ENCODE assay signal across 8 cellular contexts in the genomic region with DNA sequence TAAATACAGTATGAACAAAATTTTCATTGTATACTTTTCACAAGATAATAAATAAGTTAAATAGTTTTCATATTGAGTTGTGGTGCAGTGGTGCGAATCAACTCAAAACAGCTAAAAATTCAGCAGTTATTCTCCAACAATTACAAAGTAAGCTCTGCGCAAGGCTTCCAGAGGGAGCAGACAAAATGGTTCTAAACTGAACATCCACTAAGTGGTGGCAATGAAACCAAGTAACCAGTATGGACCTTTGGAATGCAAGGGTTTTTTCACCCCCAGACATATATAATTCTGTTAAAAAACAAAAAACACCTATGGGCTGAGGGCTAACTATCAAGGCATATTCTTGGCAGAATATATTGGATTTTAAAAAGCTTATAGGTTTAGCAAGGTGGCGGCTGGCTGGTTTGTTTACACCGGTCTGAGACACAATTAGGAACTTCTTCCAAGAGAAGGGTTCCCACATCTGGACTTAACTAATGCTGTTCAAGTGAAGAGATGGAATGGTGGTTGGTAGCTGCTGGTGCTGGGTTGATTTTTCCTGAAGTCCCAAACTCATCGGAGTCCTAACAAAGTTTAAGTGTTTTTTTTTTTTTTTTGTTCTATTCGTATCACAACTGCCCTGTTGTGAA. TPM values are rescaled to one million over a fixed set of nuclear protein-coding genes. Genes with fewer than 3 reads are reported as not detected.
DNase-seq lines count a peak whose midpoint lies in the region; ATAC-seq and TF ChIP-seq lines count a peak whose summit lies in the region.

No MANE protein-coding gene starts in this region.

- peaks cover 17% of the 10 kb centered on the region for H3K36me3 ChIP-seq in Karpas-422 (ENCODE audit: insufficient read depth, low read length)
- peaks cover 11% of the 10 kb centered on the region for H3K36me3 ChIP-seq in mammary epithelial cell (ENCODE audit: insufficient read depth, low read length)
- H3K36me3 ChIP-seq in uterus = no peaks in the 10 kb centered on the region

- H3K9ac ChIP-seq in Karpas-422 (ENCODE audit: low read length) = peak overlapping the region; percentile 98
- H3K9ac ChIP-seq in mammary epithelial cell (ENCODE audit: insufficient read depth, low read length) = peak overlapping the region; percentile 95

- peak overlapping the region; percentile 98 for H3K4me2 ChIP-seq in Karpas-422 (ENCODE audit: low read depth, low read length, poor library complexity, severe bottlenecking)
- H3K4me2 ChIP-seq in mammary epithelial cell (ENCODE audit: insufficient read depth, low read depth, low read length) = peak overlapping the region; percentile 81

- H3K4me3 Mint-ChIP-seq in memory B cell = peak overlapping the region; percentile 97

- TF ChIP-seq POLR2A in uterus (IDR thresholded peaks at IDR 0.05) = no peak

- no TSS peak for BruUV-seq in mammary epithelial cell (replicated peaks; lab: Mats Ljungman, UMichigan)

- peaks cover 73% of the 10 kb centered on the region for H3K4me1 ChIP-seq in Karpas-422 (ENCODE audit: low read length)
- peaks cover 48% of the 10 kb centered on the region for H3K4me1 ChIP-seq in mammary epithelial cell (ENCODE audit: insufficient read depth, low read length)
- H3K4me1 ChIP-seq in uterus = peaks cover 0 to 10% of the 10 kb centered on the region in 2 donors

- TF ChIP-seq CTCF in AG09309 (IDR thresholded peaks at IDR 0.05; ENCODE audit: control insufficient read depth, insufficient read depth, low read depth, low read length, missing control alignments) (no peak), mammary epithelial cell (conservative IDR thresholded peaks at IDR 0.05 in 1 of 2, IDR thresholded peaks at IDR 0.05 in 1 of 2; ENCODE audit: extremely low read depth in 1 of 2, insufficient read depth in 1 of 2, low read depth in 1 of 2, low read length in 2 of 2) (no peak), uterus (IDR thresholded peaks at IDR 0.05) (no peak), GM20000 (IDR thresholded peaks at IDR 0.05; ENCODE audit: extremely low read depth, missing control alignments) (no peak)

- CTCF ChIA-PET in mammary epithelial cell (lab: Charles Lee; ENCODE audit: low non-redundant PET) = no interaction called here

- H3K27ac ChIP-seq in Karpas-422 (ENCODE audit: low read length) (peak overlapping the region; percentile 97), mammary epithelial cell (ENCODE audit: insufficient read depth, low read depth, low read length) (peak overlapping the region; percentile 88), uterus (peak overlapping the region; percentile 98 to 99)

- no peaks in the 10 kb centered on the region for H3K9me3 Mint-ChIP-seq in memory B cell

- H3K27me3 Mint-ChIP-seq in memory B cell = no peaks in the 10 kb centered on the region

- peaks cover 42% of the 10 kb centered on the region for H3K4me1 Mint-ChIP-seq in memory B cell

- intact Hi-C loops in mammary epithelial cell (cut with micrococcal nuclease) = loop anchor here (1.0 to 5.0 kb wide), 4 partner anchors 55 to 248 kb away; no protein-coding TSS in a partner anchor
- intact Hi-C loops in uterus (cut with DNase I; ENCODE audit: low total_unique reads) = loop anchor here (5.0 to 10.0 kb wide), 3 partner anchors 201 to 261 kb away; no protein-coding TSS in a partner anchor

- in situ Hi-C loops in mammary epithelial cell (cut with MboI; ENCODE audit: low sequenced_read_pairs in 2 of 2) = loop anchor here (10.0 kb wide), 3 partner anchors 69 to 369 kb away; no protein-coding TSS in a partner anchor

- H2AFZ ChIP-seq in Karpas-422 (ENCODE audit: low read length) (no peak overlapping the region), mammary epithelial cell (ENCODE audit: low read depth, low read length) (no peak overlapping the region)

- peaks cover 45% of the 10 kb centered on the region for H3K79me2 ChIP-seq in Karpas-422 (ENCODE audit: low read length)
- H3K79me2 ChIP-seq in mammary epithelial cell (ENCODE audit: insufficient read depth, low read length) = peaks cover 67% of the 10 kb centered on the region

- 2% methylated on average over 6 of the region's 6 CpGs for WGBS in mammary epithelial cell (ENCODE audit: low coverage, missing lambda C conversion rate)

- dilution Hi-C loops in mammary epithelial cell (cut with HindIII; ENCODE audit: low sequenced_read_pairs) = loop anchor here (5.0 kb wide), 4 partner anchors 101 to 391 kb away; no protein-coding TSS in a partner anchor

- ATAC-seq in memory B cell (ENCODE audit: low read depth) (no peak), HG03108 (IDR thresholded peaks at IDR 0.05; ENCODE audit: unreplicated experiment) (no peak)

- H3K27me3 ChIP-seq in Karpas-422 (ENCODE audit: low read length) = no peaks in the 10 kb centered on the region
- no peaks in the 10 kb centered on the region for H3K27me3 ChIP-seq in mammary epithelial cell (ENCODE audit: insufficient read depth, low read length)
- H3K27me3 ChIP-seq in uterus = no peaks in the 10 kb centered on the region

- H3K27ac Mint-ChIP-seq in memory B cell = peak overlapping the region; percentile 95

- DNase-seq in AG09309 (ENCODE audit: low read depth) = no peak
- no peak for DNase-seq in Karpas-422
- peak; percentile 28 for DNase-seq in mammary epithelial cell
- no peak for DNase-seq in memory B cell (ENCODE audit: low spot score in 2 of 2)
- DNase-seq in uterus = no peak
- no peak for DNase-seq in GM19238 (ENCODE audit: insufficient read length, low spot score)
- no peak for DNase-seq in GM20000 (ENCODE audit: low spot score)

- peak overlapping the region; percentile 72 for H3K4me3 ChIP-seq in AG09309 (ENCODE audit: control insufficient read depth, low read depth, low read length)
- H3K4me3 ChIP-seq in Karpas-422 (ENCODE audit: low read length) = peak overlapping the region; percentile 90
- H3K4me3 ChIP-seq in mammary epithelial cell (replicated peaks in 1 of 3; ENCODE audit: insufficient read depth in 1 of 3, low read depth in 2 of 3, low read length in 3 of 3) = peak overlapping the region; percentile 83 to 88 (median 86)
- peak overlapping the region; percentile 90 to 94 for H3K4me3 ChIP-seq in uterus

- no peaks in the 10 kb centered on the region for H3K9me2 ChIP-seq in Karpas-422 (replicated peaks; ENCODE audit: insufficient read depth, low read length)

- peaks cover 26% of the 10 kb centered on the region for H3K36me3 Mint-ChIP-seq in memory B cell

- H4K20me1 ChIP-seq in Karpas-422 (ENCODE audit: insufficient read depth, low read depth, low read length) = peaks cover 34% of the 10 kb centered on the region
- peaks cover 19% of the 10 kb centered on the region for H4K20me1 ChIP-seq in mammary epithelial cell (ENCODE audit: insufficient read depth, low read length)

- no peaks in the 10 kb centered on the region for H3K9me3 ChIP-seq in Karpas-422 (ENCODE audit: low read length)
- no peaks in the 10 kb centered on the region for H3K9me3 ChIP-seq in mammary epithelial cell (replicated peaks; ENCODE audit: insufficient read depth, low read length)
- no peaks in the 10 kb centered on the region for H3K9me3 ChIP-seq in uterus

RNA-seq across cellular contexts. Expression of gene ZFP36L2, which starts 2.9 kb away (rescaled TPM):
- total RNA-seq in Karpas-422 (2014; rRNA removed; shearing (Covaris generic); ENCODE audit: low replicate concordance) = 4.0 and 10.6 TPM in 2 replicates
- total RNA-seq in mammary epithelial cell (100 to 1,000 TPM in 1 of 2 donors, 10 to 100 TPM in 1; 26.3 to 213 TPM), uterus (100 to 1,000 TPM in 1 of 4 donors, 10 to 100 TPM in 3; 18.2 to 209 (median 67.2) TPM)
- 35.6 TPM for polyA plus RNA-seq in mammary epithelial cell
- polyA minus RNA-seq in mammary epithelial cell = 68.7 TPM
